ENCODE assay signal across 1 cellular context in genomic region chr12:55997535-55997859, GRCh38.
TF ChIP-seq lines count a peak whose summit lies in the region.

No MANE protein-coding gene starts in this region.

TF ChIP-seq in K562, 482 proteins besides CTCF, POLR2A, EP300 and RAD21 (continued from another document):
- TF ChIP-seq MGA (IDR thresholded peaks at IDR 0.05) (no peak), ZNF324 (CRISPR knock-in tag; IDR thresholded peaks at IDR 0.05) (no peak), RBM22 (IDR thresholded peaks at IDR 0.05; ENCODE audit: low read depth, low read length, poor library complexity, severe bottlenecking) (no peak), SAFB2 (IDR thresholded peaks at IDR 0.05; ENCODE audit: borderline replicate concordance, low read depth, low read length, severe bottlenecking) (no peak), CEBPZ (IDR thresholded peaks at IDR 0.05; ENCODE audit: borderline replicate concordance, low read depth, low read length) (no peak), PHF20 (IDR thresholded peaks at IDR 0.05; ENCODE audit: partially characterized antibody) (no peak), ZNF717 (CRISPR knock-in tag; IDR thresholded peaks at IDR 0.05) (no peak), ZNF23 (CRISPR knock-in tag; IDR thresholded peaks at IDR 0.05) (no peak), NFATC3 (IDR thresholded peaks at IDR 0.05) (no peak)
